ENCODE assay signal across 9 cellular contexts in the genomic region with DNA sequence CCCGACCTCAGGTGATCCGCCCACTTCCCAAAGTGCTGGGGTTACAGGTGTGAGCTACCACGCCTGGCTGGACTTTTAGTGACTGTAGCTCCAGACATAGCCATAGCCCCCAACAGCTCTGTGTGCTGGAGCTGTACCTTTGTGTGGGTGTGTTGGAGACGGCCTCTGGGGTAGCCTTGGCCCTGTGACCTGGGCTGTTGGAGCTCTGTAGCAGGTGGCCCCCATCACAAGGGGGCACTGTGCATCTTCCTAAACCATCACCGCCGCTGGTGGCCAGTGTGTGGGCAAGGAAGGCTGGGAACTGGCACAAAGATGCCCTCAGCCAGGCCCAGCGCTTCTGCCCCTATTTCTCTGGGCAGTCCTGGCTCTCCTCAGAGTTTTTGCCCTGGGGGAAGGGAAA. TPM values are rescaled to one million over a fixed set of nuclear protein-coding genes. Genes with fewer than 3 reads are reported as not detected.
A peak's percentile ranks its signal among the peaks of the same experiment; 100 is the strongest.
DNase-seq lines count a peak whose midpoint lies in the region; ATAC-seq and TF ChIP-seq lines count a peak whose summit lies in the region.
"Had no signal": no experiment of that assay in that cellular context is flagged by ENCODE, and none has a peak within 500 bp of the region (broad histone marks: within the 10 kb centered on the region; RNA-seq: fewer than 3 reads in every experiment).

No MANE protein-coding gene starts in this region.

- peaks cover 6% of the 10 kb centered on the region for H3K4me1 ChIP-seq in Loucy (ENCODE audit: insufficient read depth, low read length, poor library complexity, severe bottlenecking)
- peaks cover 10 to 26% (median 20%) of the 10 kb centered on the region in 4 donors for H3K4me1 ChIP-seq in esophagus muscularis mucosa

- no peaks in the 10 kb centered on the region for H3K9me3 Mint-ChIP-seq in nephron progenitor cell

- no peak for TF ChIP-seq POLR2A in esophagus muscularis mucosa (IDR thresholded peaks at IDR 0.05; ENCODE audit: low read depth)

- no peak overlapping the region for H3K4me2 ChIP-seq in Loucy (ENCODE audit: low read depth, low read length, poor library complexity, severe bottlenecking)

- TF ChIP-seq CTCF in Loucy (conservative IDR thresholded peaks at IDR 0.05; ENCODE audit: low read length), result peak; percentile 80
- peak in 2 of 3 experiments; percentile 16 to 33 for TF ChIP-seq CTCF in esophagus muscularis mucosa (IDR thresholded peaks at IDR 0.05)
- TF ChIP-seq CTCF in nephron progenitor cell (IDR thresholded peaks at IDR 0.05), result peak; percentile 43

- H3K9me3 ChIP-seq in Loucy (ENCODE audit: insufficient read depth, low read depth, low read length) (no peaks in the 10 kb centered on the region), esophagus muscularis mucosa (no peaks in the 10 kb centered on the region)
- H3K9me3 ChIP-seq: BLaER1 had no signal

- no peak overlapping the region for H3K4me3 Mint-ChIP-seq in nephron progenitor cell

- no peaks in the 10 kb centered on the region for H3K36me3 ChIP-seq in Loucy (ENCODE audit: insufficient read depth, low read length)
- H3K36me3 ChIP-seq in esophagus muscularis mucosa, result no peaks in the 10 kb centered on the region
- H3K36me3 ChIP-seq: BLaER1 had no signal

- WGBS in esophagus muscularis mucosa, result no CpG with 5 or more reads among the region's 7 CpGs

- H3K36me3 Mint-ChIP-seq in nephron progenitor cell (ENCODE audit: low read depth), result no peaks in the 10 kb centered on the region

- H3K4me3 ChIP-seq in Loucy (ENCODE audit: low read length, poor library complexity, severe bottlenecking) (no peak overlapping the region), esophagus muscularis mucosa (no peak overlapping the region)
- H3K4me3 ChIP-seq: BLaER1 had no signal

- no peaks in the 10 kb centered on the region for H3K27me3 ChIP-seq in Loucy (ENCODE audit: insufficient read depth, low read length, poor library complexity, severe bottlenecking)
- H3K27me3 ChIP-seq in esophagus muscularis mucosa, result no peaks in the 10 kb centered on the region
- H3K27me3 ChIP-seq: BLaER1 had no signal

- peaks cover 22% of the 10 kb centered on the region for H3K27me3 Mint-ChIP-seq in nephron progenitor cell (ENCODE audit: low read depth, poor library complexity)

- H4K20me1 ChIP-seq in Loucy (ENCODE audit: insufficient read depth, low read length, poor library complexity, severe bottlenecking), result no peaks in the 10 kb centered on the region
- H4K20me1 ChIP-seq: BLaER1 had no signal

- TF ChIP-seq EP300 in esophagus muscularis mucosa (IDR thresholded peaks at IDR 0.05), result no peak

- H3F3A ChIP-seq in Loucy (ENCODE audit: low read depth), result no peaks in the 10 kb centered on the region

- no peaks in the 10 kb centered on the region for H3K9me2 ChIP-seq in Loucy (replicated peaks; ENCODE audit: low read depth, low read length)

- DNase-seq in NCI-H1417 (lab: John Stamatoyannopoulos, UW) (peak; percentile 47 to 71 (median 50)), NCI-H1417 treated with DMSO at 0.1 percent for 48 hours (lab: John Stamatoyannopoulos, UW) (no peak), UCSD-AML1 (lab: John Stamatoyannopoulos, UW; ENCODE audit: unreplicated experiment) (peak; percentile 58), esophagus muscularis mucosa (ENCODE audit: extremely low spot score) (peak; percentile 81), nephron progenitor cell (peak; percentile 50), NCI-H187 (lab: John Stamatoyannopoulos, UW) (no peak)

- no peak for ATAC-seq in HG03097 (IDR thresholded peaks at IDR 0.05; ENCODE audit: low FRiP score, unreplicated experiment)

- H3K27ac Mint-ChIP-seq in nephron progenitor cell, result no peak overlapping the region

- H3K79me2 ChIP-seq in Loucy (ENCODE audit: insufficient read depth, low read length), result no peaks in the 10 kb centered on the region

- H2AFZ ChIP-seq in Loucy (ENCODE audit: low read length), result no peak overlapping the region

- no peak overlapping the region for H3K9ac ChIP-seq in Loucy (ENCODE audit: low read depth, low read length, poor library complexity, severe bottlenecking)
- H3K9ac ChIP-seq: BLaER1 had no signal

- intact Hi-C loops in esophagus muscularis mucosa (cut with DNase I), result no loop called here

- H3K4me1 Mint-ChIP-seq in nephron progenitor cell, result peaks cover 26% of the 10 kb centered on the region

- H3K27ac ChIP-seq in esophagus muscularis mucosa (replicated peaks in 1 of 4), result no peak overlapping the region

RNA-seq across cellular contexts. Expression of gene FOXO6, which starts 38.4 kb away (rescaled TPM):
- total RNA-seq in esophagus muscularis mucosa, result 1 to 10 TPM in 1 of 4 donors, under 1 TPM in 3; 0.33 to 1.3 (median 0.53) TPM

Comparison
In these comparisons a context has a peak if more than half of its experiments do, and no peak if none do; other contexts are left out.
1. DNase-seq: peak in NCI-H1417 (3 of 3), UCSD-AML1 (single experiment), esophagus muscularis mucosa (single experiment) and nephron progenitor cell (single experiment); none in NCI-H1417 treated with DMSO at 0.1 percent for 48 hours (single experiment) and NCI-H187 (0 of 2).
2. CTCF ChIP-seq: peak in every context shown above with its lines; median percentile 80 in Loucy; 43 in nephron progenitor cell; 24 in esophagus muscularis mucosa.